13 cellular contexts compared by ENCODE assay signal in genomic region chr9:109016132-109016531, GRCh38.
"Had no signal": no experiment of that assay in that cellular context is flagged by ENCODE, and none has a peak within 500 bp of the region (broad histone marks: within the 10 kb centered on the region; RNA-seq: fewer than 3 reads in every experiment).

No MANE protein-coding gene starts in this region.

- H3K4me3 ChIP-seq: breast epithelium, left lung, SK-N-MC had no signal

- H3K9me3 Mint-ChIP-seq: activated naive CD4-positive, alpha-beta T cell treated with anti-CD3 and anti-CD28 coated beads, Interleukin-2, amount 10 ng/mL, durations not matched to agents 7 days and 5 days; activated T-helper 17 cell treated with anti-CD3 and anti-CD28 coated beads, Interleukin-2, amount 50 U/mL, for 72 hours; memory B cell; WTC11 had no signal

- ATAC-seq: activated T-helper 17 cell treated with anti-CD3 and anti-CD28 coated beads, Interleukin-2, amount 50 U/mL, for 72 hours; left lung; right cardiac atrium; stimulated activated naive CD8-positive, alpha-beta T cell treated with anti-CD3 and anti-CD28 coated beads, Interleukin-15, Interleukin-2, amounts not matched to agents 100 U/mL and 50 U/mL, for 24 hours; WTC11 had no signal

- H3K27me3 Mint-ChIP-seq: activated T-helper 17 cell treated with anti-CD3 and anti-CD28 coated beads, Interleukin-2, amount 50 U/mL, for 72 hours had no signal

- H3K27ac Mint-ChIP-seq: activated naive CD4-positive, alpha-beta T cell treated with anti-CD3 and anti-CD28 coated beads, Interleukin-2, amount 10 ng/mL, durations not matched to agents 7 days and 5 days; activated T-helper 17 cell treated with anti-CD3 and anti-CD28 coated beads, Interleukin-2, amount 50 U/mL, for 72 hours; memory B cell; WTC11 had no signal

- DNase-seq: activated CD4-positive, alpha-beta T cell treated with anti-CD3 and anti-CD28 coated beads for 48 hours; activated naive CD4-positive, alpha-beta T cell treated with anti-CD3 and anti-CD28 coated beads, Interleukin-2, amount 10 ng/mL, durations not matched to agents 7 days and 5 days; amniotic stem cell; dermis blood vessel endothelial cell; left lung; right cardiac atrium; stimulated activated CD4-positive, alpha-beta T cell treated with anti-CD3 and anti-CD28 coated beads, Interleukin-2, amount 100 ng/mL, for 24 hours; stimulated activated naive CD8-positive, alpha-beta T cell treated with anti-CD3 and anti-CD28 coated beads, Interleukin-15, Interleukin-2, amounts not matched to agents 100 U/mL and 50 U/mL, for 24 hours had no signal

- H3K4me3 Mint-ChIP-seq: activated naive CD4-positive, alpha-beta T cell treated with anti-CD3 and anti-CD28 coated beads, Interleukin-2, amount 10 ng/mL, durations not matched to agents 7 days and 5 days; activated T-helper 17 cell treated with anti-CD3 and anti-CD28 coated beads, Interleukin-2, amount 50 U/mL, for 72 hours; memory B cell; WTC11 had no signal
